In the genomic region with DNA sequence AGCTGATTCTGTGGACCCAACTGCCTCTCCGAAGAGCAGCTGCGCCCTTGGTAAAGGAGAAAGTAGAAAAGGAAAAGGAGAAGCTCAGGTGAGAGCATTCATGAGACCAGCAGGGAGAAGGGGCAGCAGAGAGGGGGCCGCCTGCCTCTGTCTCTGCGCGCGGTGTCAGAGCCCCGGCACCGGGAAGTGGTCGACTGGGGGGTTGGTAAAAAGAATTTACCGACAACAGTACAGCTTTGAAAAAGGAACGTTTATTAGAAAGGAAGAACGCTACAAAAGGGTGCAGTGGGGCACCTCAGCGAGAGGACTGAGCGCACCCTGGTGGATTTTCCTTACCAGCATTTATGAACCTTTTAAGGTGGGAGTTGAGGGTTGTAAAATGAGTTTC, we compare ENCODE assay signal across 8 cellular contexts.
DNase-seq lines count a peak whose midpoint lies in the region; ATAC-seq and TF ChIP-seq lines count a peak whose summit lies in the region.

No MANE protein-coding gene starts in this region.

- H3K18ac ChIP-seq in mesenchymal stem cell (ENCODE audit: low read depth in 1 of 2, low read length in 2 of 2) = peak overlapping the region in 1 of 2 experiments; percentile 48

- 40% methylated on average over 14 of the region's 14 CpGs for WGBS in mesenchymal stem cell
- WGBS in stomach, 5 donors = 6 to 18% (median 11%) methylated on average over 14 of the region's 14 CpGs

- no peak overlapping the region for H2BK5ac ChIP-seq in mesenchymal stem cell (ENCODE audit: low read depth, low read length, poor library complexity, severe bottlenecking)

- H3K4me2 ChIP-seq in mesenchymal stem cell (ENCODE audit: low read length, poor library complexity, severe bottlenecking) = no peak overlapping the region

- H3K4ac ChIP-seq in mesenchymal stem cell (ENCODE audit: low read depth in 1 of 2, low read length in 2 of 2) = no peak overlapping the region

- no peak for TF ChIP-seq POLR2A in stomach (IDR thresholded peaks at IDR 0.05)

- intact Hi-C loops in stomach (cut with DNase I; ENCODE audit: low total_unique reads) = loop anchor here (5.0 kb wide), 1 partner anchor 333 kb away; no protein-coding TSS in a partner anchor

- H3K14ac ChIP-seq in mesenchymal stem cell (ENCODE audit: low read length in 2 of 2) = no peak overlapping the region

- no peak overlapping the region for H2BK12ac ChIP-seq in mesenchymal stem cell (ENCODE audit: low read length in 2 of 2)

- TF ChIP-seq CTCF in GM13976 (IDR thresholded peaks at IDR 0.05; ENCODE audit: borderline replicate concordance, control extremely low read depth, extremely low read depth, insufficient read depth, missing control alignments) (peak; percentile 32), WI38 (IDR thresholded peaks at IDR 0.05; ENCODE audit: low read depth, low read length) (no peak), choroid plexus epithelial cell (conservative IDR thresholded peaks at IDR 0.05; ENCODE audit: low read depth, low read length) (peak; percentile 77), stomach (IDR thresholded peaks at IDR 0.05) (peak in 3 of 7 experiments; percentile 9 to 60 (median 30))

- H3K27me3 ChIP-seq in mesenchymal stem cell (ENCODE audit: control insufficient read depth in 1 of 2, insufficient read depth in 1 of 2, low read length in 2 of 2) (peaks cover 0 to 20% of the 10 kb centered on the region in 2 experiments), stomach (no peaks in the 10 kb centered on the region)

- no peaks in the 10 kb centered on the region for H3K36me3 ChIP-seq in mesenchymal stem cell (ENCODE audit: control insufficient read depth in 1 of 2, insufficient read depth in 2 of 2, low read depth in 1 of 2, low read length in 2 of 2)
- no peaks in the 10 kb centered on the region for H3K36me3 ChIP-seq in stomach

- H3K27ac ChIP-seq in mesenchymal stem cell (ENCODE audit: low read length, poor library complexity, severe bottlenecking) (no peak overlapping the region), stomach (peak overlapping the region in 4 of 5 donors; percentile 18 to 69 (median 62))

- H2BK120ac ChIP-seq in mesenchymal stem cell (ENCODE audit: low read depth, low read length) = no peak overlapping the region

- in situ Hi-C loops in GM13976 (cut with MboI; ENCODE audit: low sequenced_read_pairs, unreplicated experiment) = loop anchor here (10.0 to 25.0 kb wide), 2 partner anchors 335 to 503 kb away; no protein-coding TSS in a partner anchor

- POLR2A ChIA-PET in HEK293T (lab: Yijun Ruan, JAX) = no interaction called here

- no peak overlapping the region for H2BK15ac ChIP-seq in mesenchymal stem cell (ENCODE audit: low read depth, poor library complexity, severe bottlenecking)

- H3K9ac ChIP-seq in mesenchymal stem cell (ENCODE audit: low read length) = peak overlapping the region; percentile 41

- peak; percentile 47 for ATAC-seq in HG02759 (IDR thresholded peaks at IDR 0.05; ENCODE audit: unreplicated experiment)

- CTCF ChIA-PET in HEK293T (lab: Yijun Ruan, JAX) = interaction anchor here (0.5 to 2.7 kb wide), 33 partner anchors 9 to 524 kb away, joined by 3 to 26 read pairs (median 4); a partner anchor contains a TSS

- TF ChIP-seq EP300 in stomach (IDR thresholded peaks at IDR 0.05) = no peak

- no peak overlapping the region for H2AFZ ChIP-seq in mesenchymal stem cell (ENCODE audit: low read depth, low read length)

- no peak overlapping the region for H4K91ac ChIP-seq in mesenchymal stem cell (ENCODE audit: low read length)

- H4K8ac ChIP-seq in mesenchymal stem cell (ENCODE audit: low read length) = no peak overlapping the region

- H2AK5ac ChIP-seq in mesenchymal stem cell (ENCODE audit: low read length, severe bottlenecking) = no peak overlapping the region

- H3K23ac ChIP-seq in mesenchymal stem cell (ENCODE audit: low read length in 2 of 2) = no peak overlapping the region

- DNase-seq in GM13976 (ENCODE audit: low spot score) (peak; percentile 58), NCI-H128 (lab: John Stamatoyannopoulos, UW; ENCODE audit: unreplicated experiment) (peak; percentile 55), choroid plexus epithelial cell (ENCODE audit: low read depth) (peak; percentile 67), mesenchymal stem cell (peak; percentile 19), stomach (peak; percentile 49), HEK293T (ENCODE audit: extremely low spot score) (no peak)

- H3K9me3 ChIP-seq in mesenchymal stem cell (ENCODE audit: control insufficient read depth, low read length) = no peaks in the 10 kb centered on the region
- no peaks in the 10 kb centered on the region for H3K9me3 ChIP-seq in stomach

- H3K79me1 ChIP-seq in mesenchymal stem cell (replicated peaks; ENCODE audit: low read length, poor library complexity, severe bottlenecking) = no peaks in the 10 kb centered on the region

- peaks cover 1% of the 10 kb centered on the region for H3K4me1 ChIP-seq in mesenchymal stem cell (ENCODE audit: control insufficient read depth, insufficient read depth, low read depth, low read length)
- peaks cover 0 to 15% (median 8%) of the 10 kb centered on the region in 4 donors for H3K4me1 ChIP-seq in stomach

- H3K4me3 ChIP-seq in WI38 (ENCODE audit: low read depth, low read length) (peak overlapping the region; percentile 48), choroid plexus epithelial cell (ENCODE audit: low read depth, low read length) (peak overlapping the region; percentile 53), mesenchymal stem cell (ENCODE audit: insufficient read depth in 1 of 2, low read depth in 1 of 2, low read length in 2 of 2) (peak overlapping the region in 1 of 2 experiments; percentile 46), stomach (peak overlapping the region; percentile 26 to 47 (median 42))

TF ChIP-seq in HEK293T, 16 proteins besides CTCF, POLR2A, EP300 and RAD21:
- TF ChIP-seq HDGF (IDR thresholded peaks at IDR 0.05; ENCODE audit: borderline replicate concordance) (no peak), ELF4 (IDR thresholded peaks at IDR 0.05) (no peak), L3MBTL2 (conservative IDR thresholded peaks at IDR 0.05) (no peak), CTBP1 (IDR thresholded peaks at IDR 0.05; ENCODE audit: borderline replicate concordance) (no peak), TARDBP (IDR thresholded peaks at IDR 0.05) (no peak), SUZ12 (IDR thresholded peaks at IDR 0.05) (no peak), ZNF384 (IDR thresholded peaks at IDR 0.05) (no peak), SP1 (IDR thresholded peaks at IDR 0.05) (no peak), FOXM1 (IDR thresholded peaks at IDR 0.05; ENCODE audit: borderline replicate concordance) (no peak), NFRKB (IDR thresholded peaks at IDR 0.05) (no peak), ARNT (IDR thresholded peaks at IDR 0.05) (no peak), FOXA1 (IDR thresholded peaks at IDR 0.05) (no peak), LEF1 (IDR thresholded peaks at IDR 0.05; ENCODE audit: borderline replicate concordance) (no peak), BHLHE40 (IDR thresholded peaks at IDR 0.05; ENCODE audit: borderline replicate concordance) (no peak), FOXK2 (IDR thresholded peaks at IDR 0.05) (no peak)
- TF ChIP-seq, protein P1, sequence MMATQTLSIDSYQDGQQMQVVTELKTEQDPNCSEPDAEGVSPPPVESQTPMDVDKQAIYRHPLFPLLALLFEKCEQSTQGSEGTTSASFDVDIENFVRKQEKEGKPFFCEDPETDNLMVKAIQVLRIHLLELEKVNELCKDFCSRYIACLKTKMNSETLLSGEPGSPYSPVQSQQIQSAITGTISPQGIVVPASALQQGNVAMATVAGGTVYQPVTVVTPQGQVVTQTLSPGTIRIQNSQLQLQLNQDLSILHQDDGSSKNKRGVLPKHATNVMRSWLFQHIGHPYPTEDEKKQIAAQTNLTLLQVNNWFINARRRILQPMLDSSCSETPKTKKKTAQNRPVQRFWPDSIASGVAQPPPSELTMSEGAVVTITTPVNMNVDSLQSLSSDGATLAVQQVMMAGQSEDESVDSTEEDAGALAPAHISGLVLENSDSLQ (IDR thresholded peaks at IDR 0.05) = no peak
